9 cellular contexts compared by ENCODE assay signal in the genomic region with DNA sequence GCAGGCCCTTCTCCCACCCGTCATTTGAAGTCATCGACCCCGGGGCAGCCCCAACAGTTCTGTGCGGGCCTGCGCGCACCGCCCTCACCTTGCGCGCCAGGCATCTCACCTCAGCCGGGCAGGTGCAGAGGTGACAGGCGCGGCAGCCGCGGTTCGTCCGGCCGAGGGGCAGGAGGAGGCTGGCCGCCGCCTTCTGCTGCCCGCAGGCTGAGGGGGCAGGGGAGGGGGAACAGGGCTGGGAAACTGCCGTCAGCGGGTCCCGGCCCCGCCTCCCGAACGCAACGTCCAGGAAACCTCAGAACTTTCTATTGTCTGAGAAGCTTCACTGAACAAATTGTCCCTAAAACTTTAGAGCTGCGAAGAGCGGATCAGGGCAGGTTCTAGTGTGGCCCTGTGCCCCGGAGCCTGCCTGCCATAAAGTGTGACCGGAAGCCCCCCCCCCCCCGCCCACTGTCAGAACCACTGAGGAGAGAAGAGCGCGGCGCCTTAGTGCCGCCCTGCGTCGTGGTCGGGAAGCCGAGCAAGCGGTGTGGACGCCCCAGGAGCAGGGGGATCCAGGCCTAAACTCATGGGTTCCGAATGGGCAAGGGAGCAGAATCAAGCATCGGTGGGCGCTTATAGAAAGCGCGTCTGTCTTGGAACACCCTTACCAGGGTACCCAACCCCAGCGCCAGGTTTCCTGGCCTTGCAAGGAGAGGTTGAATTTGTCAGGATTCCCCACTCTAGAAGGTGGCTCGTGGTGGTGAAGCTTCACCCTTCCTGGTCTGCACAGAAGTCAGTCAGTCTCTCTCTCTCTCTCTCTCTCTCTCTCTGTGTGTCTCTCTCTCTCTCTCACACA. TPM values are rescaled to one million over a fixed set of nuclear protein-coding genes. Genes with fewer than 3 reads are reported as not detected.
DNase-seq lines count a peak whose midpoint lies in the region; TF ChIP-seq lines count a peak whose summit lies in the region.
"Had no signal": no experiment of that assay in that cellular context is flagged by ENCODE, and none has a peak within 500 bp of the region (broad histone marks: within the 10 kb centered on the region; RNA-seq: fewer than 3 reads in every experiment).

No MANE protein-coding gene starts in this region.

- BruUV-seq in Calu3 (replicated peaks; lab: Mats Ljungman, UMichigan), result no TSS peak

- H2AFZ ChIP-seq in Loucy (ENCODE audit: low read length), result no peak overlapping the region; the same call in 1 of the 2 replicates

- H3K4me3 ChIP-seq in Loucy (ENCODE audit: low read length, poor library complexity, severe bottlenecking), result no peak overlapping the region

- TF ChIP-seq CTCF in Calu3 (IDR thresholded peaks at IDR 0.05; ENCODE audit: unreplicated experiment) (no peak), Loucy (conservative IDR thresholded peaks at IDR 0.05; ENCODE audit: low read length) (no peak), nephron progenitor cell (IDR thresholded peaks at IDR 0.05) (no peak)

- no peak overlapping the region for H3K9ac ChIP-seq in Loucy (ENCODE audit: low read depth, low read length, poor library complexity, severe bottlenecking)

- H3K27ac Mint-ChIP-seq in Calu3 (ENCODE audit: unreplicated experiment) (peak overlapping the region; percentile 96), nephron progenitor cell (no peak overlapping the region)

- peak overlapping the region; percentile 48 for H3K27ac ChIP-seq in epithelial cell of prostate

- H3K9me3 ChIP-seq in Loucy (ENCODE audit: insufficient read depth, low read depth, low read length), result no peaks in the 10 kb centered on the region

- no peaks in the 10 kb centered on the region for H4K20me1 ChIP-seq in Loucy (ENCODE audit: insufficient read depth, low read length, poor library complexity, severe bottlenecking)

- peak overlapping the region; percentile 68 for H3K4me3 Mint-ChIP-seq in Calu3 (ENCODE audit: low read depth, unreplicated experiment)
- peak overlapping the region; percentile 81 for H3K4me3 Mint-ChIP-seq in nephron progenitor cell

- no peaks in the 10 kb centered on the region for H3K36me3 ChIP-seq in Loucy (ENCODE audit: insufficient read depth, low read length)

- no peaks in the 10 kb centered on the region for H3F3A ChIP-seq in Loucy (ENCODE audit: low read depth)

- intact Hi-C loops in Calu3 (cut with micrococcal nuclease; ENCODE audit: unreplicated experiment), result loop anchor here (5.0 kb wide), 2 partner anchors 39 to 89 kb away; no protein-coding TSS in a partner anchor

- H3K27me3 Mint-ChIP-seq in Calu3 (ENCODE audit: unreplicated experiment) (peaks cover 26% of the 10 kb centered on the region), nephron progenitor cell (ENCODE audit: low read depth, poor library complexity) (peaks cover 98% of the 10 kb centered on the region)

- H3K4me2 ChIP-seq in Loucy (ENCODE audit: low read depth, low read length, poor library complexity, severe bottlenecking), result peak overlapping the region; percentile 57

- peak; percentile 35 for DNase-seq in Calu3
- DNase-seq in epithelial cell of prostate (ENCODE audit: low read depth, low spot score), result no peak
- no peak for DNase-seq in nephron progenitor cell
- DNase-seq in RPMI8226, result no peak
- DNase-seq in NCI-H1048 (lab: John Stamatoyannopoulos, UW), result no peak
- no peak for DNase-seq in NCI-H1417 treated with DMSO at 0.1 percent for 48 hours (lab: John Stamatoyannopoulos, UW)
- no peak for DNase-seq in nucleus accumbens (lab: John Stamatoyannopoulos, UW)
- DNase-seq: Karpas-422 had no signal

- no peaks in the 10 kb centered on the region for H3K79me2 ChIP-seq in Loucy (ENCODE audit: insufficient read depth, low read length)

- H3K27me3 ChIP-seq in Loucy (ENCODE audit: insufficient read depth, low read length, poor library complexity, severe bottlenecking), result peaks cover 25% of the 10 kb centered on the region

- H3K9me3 Mint-ChIP-seq in Calu3 (ENCODE audit: low read depth, unreplicated experiment) (no peaks in the 10 kb centered on the region), nephron progenitor cell (peaks cover 8% of the 10 kb centered on the region)

- peaks cover 14% of the 10 kb centered on the region for H3K4me1 Mint-ChIP-seq in Calu3 (ENCODE audit: low read depth, unreplicated experiment)
- H3K4me1 Mint-ChIP-seq in nephron progenitor cell, result peaks cover 56% of the 10 kb centered on the region

- no peaks in the 10 kb centered on the region for H3K9me2 ChIP-seq in Loucy (replicated peaks; ENCODE audit: low read depth, low read length)

- CTCF ChIA-PET in Calu3 (lab: Charles Lee), result interaction anchor here (0.6 kb wide), 1 partner anchor 366 kb away, joined by 3 read pairs; no protein-coding TSS in a partner anchor

- peaks cover 16% of the 10 kb centered on the region for H3K36me3 Mint-ChIP-seq in Calu3 (ENCODE audit: insufficient read depth, unreplicated experiment)
- H3K36me3 Mint-ChIP-seq in nephron progenitor cell (ENCODE audit: low read depth), result peaks cover 4% of the 10 kb centered on the region

- H3K4me1 ChIP-seq in Loucy (ENCODE audit: insufficient read depth, low read length, poor library complexity, severe bottlenecking), result no peaks in the 10 kb centered on the region

RNA-seq across cellular contexts. Expression of gene TBX15, which starts 13.3 kb away (rescaled TPM):
- 0.17 TPM in 1 of 2 replicates, not detected in the other for total RNA-seq in Calu3 (2022)
